In the genomic region with DNA sequence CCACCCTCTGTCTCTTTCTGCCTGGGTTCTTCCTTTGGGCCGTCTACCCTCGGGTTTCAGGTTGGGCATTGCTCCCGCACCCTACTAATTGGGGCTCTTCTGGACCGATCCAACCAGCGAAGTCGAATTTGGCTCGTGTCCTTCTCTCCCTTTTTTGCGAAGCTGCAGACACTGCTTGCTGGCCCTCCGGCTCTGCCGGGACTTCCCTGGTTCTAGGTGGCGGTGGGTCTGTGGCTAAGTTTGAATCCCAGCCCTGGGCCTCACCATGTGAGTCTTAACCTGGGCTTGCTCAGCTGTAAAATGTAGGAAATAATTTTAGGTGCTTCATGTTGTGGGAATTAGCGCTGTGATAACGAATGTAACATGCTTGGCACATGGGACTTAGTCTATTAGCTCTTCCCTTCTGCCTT, we compare ENCODE assay signal across 15 cellular contexts. TPM values are rescaled to one million over a fixed set of nuclear protein-coding genes. Genes with fewer than 3 reads are reported as not detected.
DNase-seq lines count a peak whose midpoint lies in the region; ATAC-seq and TF ChIP-seq lines count a peak whose summit lies in the region.
"Had no signal": no experiment of that assay in that cellular context is flagged by ENCODE, and none has a peak within 500 bp of the region (broad histone marks: within the 10 kb centered on the region; RNA-seq: fewer than 3 reads in every experiment).

No MANE protein-coding gene starts in this region.

- no peak for DNase-seq in IMR-90
- DNase-seq in left ventricle myocardium inferior: no peak
- DNase-seq in activated CD4-positive, alpha-beta T cell treated with anti-CD3 and anti-CD28 coated beads, Interleukin-2, amount 50 U/mL, for 1 hour: no peak
- no peak for DNase-seq in activated T-cell treated with anti-CD3 and anti-CD28 coated beads, Interleukin-2, amount 50 U/mL, for 1 hour
- no peak for DNase-seq in GDM1 (lab: John Stamatoyannopoulos, UW)
- DNase-seq in activated effector memory CD4-positive, alpha-beta T cell treated with Interleukin-2 at 50 U/mL for 16 hours: no peak
- DNase-seq: activated CD8-positive, alpha-beta memory T cell treated with anti-CD3 and anti-CD28 coated beads, Interleukin-2, amount 50 U/mL, for 48 hours; NCI-H2029 treated with DMSO at 0.1 percent for 48 hours; NCI-H82 had no signal

- TF ChIP-seq POLR2A in IMR-90 (IDR thresholded peaks at IDR 0.05; ENCODE audit: low read depth, low read length): no peak

- TF ChIP-seq CTCF in IMR-90 (conservative IDR thresholded peaks at IDR 0.05; ENCODE audit: low read depth, low read length) (no peak), left ventricle myocardium inferior (IDR thresholded peaks at IDR 0.05; ENCODE audit: borderline replicate concordance) (no peak)

- H2BK5ac ChIP-seq in IMR-90 (ENCODE audit: low read depth, low read length, poor library complexity, severe bottlenecking): no peak overlapping the region

- no peak overlapping the region for H3K23ac ChIP-seq in IMR-90 (ENCODE audit: low read depth, low read length)

- H4K5ac ChIP-seq in IMR-90 (ENCODE audit: low read depth, low read length): no peak overlapping the region

- no peak overlapping the region for H3K14ac ChIP-seq in IMR-90 (replicated peaks; ENCODE audit: low read depth, low read length)

- no peak overlapping the region for H3K27ac ChIP-seq in BLaER1 treated with 17β-estradiol and CSF1 and Interleukin-3, amounts not matched to agents 10 nM and 100 nM
- no peak overlapping the region for H3K27ac ChIP-seq in IMR-90 (ENCODE audit: insufficient read depth, low read length)
- H3K27ac ChIP-seq in left ventricle myocardium inferior (replicated peaks): peak overlapping the region; percentile 67
- H3K27ac ChIP-seq in rectal smooth muscle tissue (ENCODE audit: low read depth, low read length): no peak overlapping the region
- H3K27ac ChIP-seq: SJSA1 had no signal

- H3K18ac ChIP-seq in IMR-90 (ENCODE audit: low read depth, low read length): no peak overlapping the region

- H3K36me3 ChIP-seq in BLaER1 treated with 17β-estradiol and CSF1 and Interleukin-3, amounts not matched to agents 10 nM and 100 nM: no peaks in the 10 kb centered on the region
- H3K36me3 ChIP-seq in IMR-90 (ENCODE audit: control insufficient read depth, insufficient read depth, low read length) (no peaks in the 10 kb centered on the region), left ventricle myocardium inferior (no peaks in the 10 kb centered on the region), rectal smooth muscle tissue (ENCODE audit: control insufficient read depth, insufficient read depth, low read length) (no peaks in the 10 kb centered on the region)
- H3K36me3 ChIP-seq: SJSA1 had no signal

- H3K79me1 ChIP-seq in IMR-90 (ENCODE audit: low read depth in 1 of 2, low read length in 2 of 2): no peaks in the 10 kb centered on the region

- WGBS in IMR-90 (ENCODE audit: extremely low coverage in 2 of 2, insufficient read length in 1 of 2), 2 experiments: 38% methylated on average over 7 of the region's 13 CpGs; no CpG with 5 or more reads in 1 of the 2 experiments

- H3K4ac ChIP-seq in IMR-90 (ENCODE audit: low read depth, low read length): no peak overlapping the region

- POLR2A ChIA-PET in IMR-90 (lab: Charles Lee; ENCODE audit: unreplicated experiment): no interaction called here

- peaks cover 32 to 71% (median 60%) of the 10 kb centered on the region in 10 experiments for H3K4me1 ChIP-seq in BLaER1 treated with 17β-estradiol and CSF1 and Interleukin-3, amounts not matched to agents 10 nM and 100 nM
- H3K4me1 ChIP-seq in IMR-90 (ENCODE audit: control insufficient read depth, insufficient read depth, low read length): peaks cover 6% of the 10 kb centered on the region
- H3K4me1 ChIP-seq in left ventricle myocardium inferior: peaks cover 35% of the 10 kb centered on the region
- H3K4me1 ChIP-seq in rectal smooth muscle tissue (ENCODE audit: control insufficient read depth, insufficient read depth, low read length): peaks cover 9% of the 10 kb centered on the region

- H3K4me3 ChIP-seq in BLaER1 treated with 17β-estradiol and CSF1 and Interleukin-3, amounts not matched to agents 10 nM and 100 nM: peak overlapping the region; percentile 53 to 74 (median 62); a peak in 19 of 20 replicates
- H3K4me3 ChIP-seq in IMR-90 (ENCODE audit: insufficient read depth, low read depth, low read length): no peak overlapping the region
- peak overlapping the region; percentile 73 for H3K4me3 ChIP-seq in left ventricle myocardium inferior
- H3K4me3 ChIP-seq in rectal smooth muscle tissue (ENCODE audit: low read length): peak overlapping the region; percentile 70

- no peaks in the 10 kb centered on the region for H3K9me1 ChIP-seq in IMR-90 (ENCODE audit: insufficient read depth, low read length)

- H3K56ac ChIP-seq in IMR-90 (ENCODE audit: extremely low read depth, insufficient read depth, low read length): no peak overlapping the region

- no peak overlapping the region for H2BK15ac ChIP-seq in IMR-90 (ENCODE audit: low read depth, low read length)

- peak overlapping the region; percentile 9 for H2AFZ ChIP-seq in IMR-90 (replicated peaks; ENCODE audit: low read length, poor library complexity)

- dilution Hi-C loops in IMR-90 (cut with HindIII; ENCODE audit: low sequenced_read_pairs, unreplicated experiment): no loop called here

- in situ Hi-C loops in IMR-90 (cut with MboI; ENCODE audit: low sequenced_read_pairs): no loop called here

- H3K9ac ChIP-seq in BLaER1 treated with 17β-estradiol and CSF1 and Interleukin-3, amounts not matched to agents 10 nM and 100 nM: peak overlapping the region in 6 of 11 experiments; percentile 52 to 72 (median 64); a peak in 5 of 22 replicates
- no peak overlapping the region for H3K9ac ChIP-seq in IMR-90 (ENCODE audit: low read depth, low read length)
- no peak overlapping the region for H3K9ac ChIP-seq in rectal smooth muscle tissue (ENCODE audit: low read length)

- no peak overlapping the region for H2AK5ac ChIP-seq in IMR-90 (ENCODE audit: low read depth, low read length)

- peaks cover 0 to 50% (median 7%) of the 10 kb centered on the region in 11 experiments; a peak in 8 of 22 replicates for H4K20me1 ChIP-seq in BLaER1 treated with 17β-estradiol and CSF1 and Interleukin-3, amounts not matched to agents 10 nM and 100 nM
- H4K20me1 ChIP-seq in IMR-90 (ENCODE audit: insufficient read depth, low read length): no peaks in the 10 kb centered on the region

- CTCF ChIA-PET in IMR-90 (lab: Yijun Ruan, JAX): interaction anchor here (1.3 kb wide), 1 partner anchor 9 kb away, joined by 6 read pairs; no protein-coding TSS in a partner anchor

- no peak for TF ChIP-seq RAD21 in IMR-90 (IDR thresholded peaks at IDR 0.05; ENCODE audit: low read length)

- H4K8ac ChIP-seq in IMR-90 (ENCODE audit: low read depth in 2 of 2, low read length in 2 of 2): no peak overlapping the region

- H3K4me2 ChIP-seq in BLaER1 treated with 17β-estradiol and CSF1 and Interleukin-3, amounts not matched to agents 10 nM and 100 nM: peak overlapping the region; percentile 88 to 99 (median 98)
- H3K4me2 ChIP-seq in IMR-90 (ENCODE audit: low read depth, low read length): no peak overlapping the region

- BruUV-seq in IMR-90 (replicated peaks; lab: Mats Ljungman, UMichigan): no TSS peak

- H2BK20ac ChIP-seq in IMR-90 (ENCODE audit: low read depth, low read length): no peak overlapping the region

- H3K9me3 ChIP-seq in BLaER1 treated with 17β-estradiol and CSF1 and Interleukin-3, amounts not matched to agents 10 nM and 100 nM (replicated peaks in 1 of 11): no peaks in the 10 kb centered on the region
- H3K9me3 ChIP-seq in IMR-90 (ENCODE audit: control insufficient read depth, insufficient read depth, low read length) (peaks cover 2% of the 10 kb centered on the region; the same call in 1 of the 2 replicates), left ventricle myocardium inferior (replicated peaks) (no peaks in the 10 kb centered on the region)
- H3K9me3 ChIP-seq: SJSA1 had no signal

- no peak for ATAC-seq in IMR-90 (ENCODE audit: low read depth)

- no peak overlapping the region for H2BK120ac ChIP-seq in IMR-90 (ENCODE audit: low read depth, low read length)

- H3K27me3 ChIP-seq in BLaER1 treated with 17β-estradiol and CSF1 and Interleukin-3, amounts not matched to agents 10 nM and 100 nM: peaks cover 79 to 100% (median 93%) of the 10 kb centered on the region in 11 experiments
- H3K27me3 ChIP-seq in IMR-90 (ENCODE audit: control insufficient read depth, insufficient read depth, low read length) (peaks cover 84% of the 10 kb centered on the region), left ventricle myocardium inferior (ENCODE audit: low read depth) (peaks cover 55% of the 10 kb centered on the region), rectal smooth muscle tissue (ENCODE audit: control insufficient read depth, insufficient read depth, low read length) (peaks cover 17% of the 10 kb centered on the region)

- intact Hi-C loops in IMR-90 (cut with micrococcal nuclease): no loop called here
- intact Hi-C loops in left ventricle myocardium inferior (cut with micrococcal nuclease): no loop called here

- no peak overlapping the region for H4K91ac ChIP-seq in IMR-90 (ENCODE audit: insufficient read depth, low read depth, low read length)

- no peak overlapping the region for H2AK9ac ChIP-seq in IMR-90 (replicated peaks; ENCODE audit: low read depth, low read length, poor library complexity)

TF ChIP-seq in IMR-90, 13 proteins besides CTCF, POLR2A, EP300 and RAD21 (continues in another document):
- TF ChIP-seq NFE2L2 (IDR thresholded peaks at IDR 0.05; ENCODE audit: low read depth, low read length): no peak
- TF ChIP-seq, protein P1, sequence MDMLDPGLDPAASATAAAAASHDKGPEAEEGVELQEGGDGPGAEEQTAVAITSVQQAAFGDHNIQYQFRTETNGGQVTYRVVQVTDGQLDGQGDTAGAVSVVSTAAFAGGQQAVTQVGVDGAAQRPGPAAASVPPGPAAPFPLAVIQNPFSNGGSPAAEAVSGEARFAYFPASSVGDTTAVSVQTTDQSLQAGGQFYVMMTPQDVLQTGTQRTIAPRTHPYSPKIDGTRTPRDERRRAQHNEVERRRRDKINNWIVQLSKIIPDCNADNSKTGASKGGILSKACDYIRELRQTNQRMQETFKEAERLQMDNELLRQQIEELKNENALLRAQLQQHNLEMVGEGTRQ (IDR thresholded peaks at IDR 0.05; ENCODE audit: low read depth, low read length): no peak

RNA-seq across cellular contexts. Expression of a gene that starts 0.4 kb away (rescaled TPM):
- total RNA-seq in IMR-90 (2012; rRNA removed) (not detected in 2 replicates), left ventricle myocardium inferior (2.1 TPM)
- polyA plus RNA-seq in IMR-90 (2012; rRNA removed): not detected in 2 replicates
- polyA plus RNA-seq in IMR-90 (2012; cell fraction: cytosol; rRNA removed): not detected in 2 replicates
- polyA plus RNA-seq in IMR-90 (2012; cell fraction: nucleus; rRNA removed; ENCODE audit: low replicate concordance): not detected in 2 replicates
- total RNA-seq: frontal cortex, liver, SJSA1 had no signal
- polyA plus RNA-seq: adipose tissue, liver had no signal

RNA-seq across cellular contexts. Expression of a gene that starts 24.9 kb away (rescaled TPM):
- total RNA-seq in IMR-90 (2012; rRNA removed) (100.0 and 169 TPM in 2 replicates), left ventricle myocardium inferior (201 TPM)
- 110 and 156 TPM in 2 replicates for polyA plus RNA-seq in IMR-90 (2012; rRNA removed)
- 66.6 and 103 TPM in 2 replicates for polyA plus RNA-seq in IMR-90 (2012; cell fraction: cytosol; rRNA removed)
- 596 and 737 TPM in 2 replicates for polyA plus RNA-seq in IMR-90 (2012; cell fraction: nucleus; rRNA removed; ENCODE audit: low replicate concordance)

Comparison
In these comparisons a context has a peak if more than half of its experiments do, and no peak if none do; other contexts are left out.
1. H3K9ac ChIP-seq: peak in BLaER1 treated with 17β-estradiol and CSF1 and Interleukin-3, amounts not matched to agents 10 nM and 100 nM (6 of 11); none in IMR-90 (single experiment) and rectal smooth muscle tissue (single experiment).